In the genomic region with DNA sequence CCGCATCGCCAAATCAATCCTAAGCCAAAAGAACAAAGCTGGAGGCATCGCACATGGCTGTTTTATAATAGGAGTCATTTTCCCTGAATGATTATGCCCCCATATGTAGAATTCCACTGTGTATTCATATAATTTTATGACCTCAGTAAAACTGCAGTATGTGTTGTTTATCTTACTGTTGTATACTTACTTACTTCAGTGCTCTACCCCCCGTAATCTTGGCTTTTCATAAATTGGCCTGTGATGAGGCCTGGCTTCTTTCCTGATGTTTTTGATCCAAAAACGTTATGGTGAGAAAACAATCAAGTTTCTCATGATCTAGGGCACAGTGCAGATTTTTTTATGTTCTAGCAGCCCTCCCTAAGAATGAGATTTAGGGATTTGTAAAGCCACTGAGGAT, we compare ENCODE assay signal across 22 cellular contexts.
"Had no signal": no experiment of that assay in that cellular context is flagged by ENCODE, and none has a peak within 500 bp of the region (broad histone marks: within the 10 kb centered on the region; RNA-seq: fewer than 3 reads in every experiment).

No MANE protein-coding gene starts in this region.

- H3K27me3 ChIP-seq: gastrocnemius medialis, left lung, thyroid gland had no signal

- H3K4me1 Mint-ChIP-seq: activated naive CD4-positive, alpha-beta T cell treated with anti-CD3 and anti-CD28 coated beads, Interleukin-2, amount 50 U/mL, for 24 hours had no signal

- H3K27ac Mint-ChIP-seq: activated naive CD4-positive, alpha-beta T cell treated with anti-CD3 and anti-CD28 coated beads, Interleukin-2, amount 50 U/mL, for 24 hours; nephron progenitor cell had no signal

- H3K27ac ChIP-seq: gastrocnemius medialis, left lung had no signal

- H3K9me3 Mint-ChIP-seq: nephron progenitor cell had no signal

- H3K9me3 ChIP-seq: gastrocnemius medialis, left lung, thyroid gland had no signal

- H3K4me3 ChIP-seq: gastrocnemius medialis, left lung, thyroid gland had no signal

- H3K36me3 ChIP-seq: gastrocnemius medialis, thyroid gland had no signal

- H3K4me3 Mint-ChIP-seq: activated naive CD4-positive, alpha-beta T cell treated with anti-CD3 and anti-CD28 coated beads, Interleukin-2, amount 50 U/mL, for 24 hours; nephron progenitor cell had no signal

- H3K36me3 Mint-ChIP-seq: activated naive CD4-positive, alpha-beta T cell treated with anti-CD3 and anti-CD28 coated beads, Interleukin-2, amount 50 U/mL, for 24 hours had no signal

- FAIRE-seq: keratinocyte had no signal

- DNase-seq: activated CD4-positive, alpha-beta T cell treated with anti-CD3 and anti-CD28 coated beads, Interleukin-2, amount 50 U/mL, for 1 hour; activated CD4-positive, CD25-positive, alpha-beta regulatory T cell treated with anti-CD3 and anti-CD28 coated beads, Interleukin-2, amount 50 U/mL, for 72 hours; activated CD8-positive, alpha-beta memory T cell treated with anti-CD3 and anti-CD28 coated beads, Interleukin-2, amount 50 U/mL, for 4 hours; activated effector memory CD4-positive, alpha-beta T cell treated with anti-CD3 and anti-CD28 coated beads, Interleukin-2, amount 50 U/mL, for 16 hours; activated T-cell treated with anti-CD3 and anti-CD28 coated beads, Interleukin-2, amount 50 U/mL, for 48 hours; dermis blood vessel endothelial cell; effector memory CD4-positive, alpha-beta T cell; gastrocnemius medialis; head of caudate nucleus; left lung; midbrain; nephron progenitor cell; occipital lobe; retina; stimulated activated CD4-positive, alpha-beta T cell treated with anti-CD3 and anti-CD28 coated beads, Interleukin-12 subunit alpha, Interleukin-12 subunit beta, amount 100 ng/mL, for 4 hours; stimulated activated CD4-positive, alpha-beta T cell treated with anti-CD3 and anti-CD28 coated beads, Interleukin-1b, Interleukin-23, amount 100 ng/mL, for 48 hours; stimulated activated CD8-positive, alpha-beta memory T cell treated with anti-CD3 and anti-CD28 coated beads, Interleukin-4, amount 100 ng/mL, for 48 hours; stimulated activated naive CD4-positive, alpha-beta T cell; T1000 had no signal
